Comparison of ENCODE assay signal across 17 cellular contexts in genomic region chr11:117613521-117613920, GRCh38.
DNase-seq lines count a peak whose midpoint lies in the region; ATAC-seq and TF ChIP-seq lines count a peak whose summit lies in the region.
"Had no signal": no experiment of that assay in that cellular context is flagged by ENCODE, and none has a peak within 500 bp of the region (broad histone marks: within the 10 kb centered on the region; RNA-seq: fewer than 3 reads in every experiment).

No MANE protein-coding gene starts in this region.

- H3K36me3 Mint-ChIP-seq in neural progenitor cell (no peaks in the 10 kb centered on the region), immature natural killer cell (no peaks in the 10 kb centered on the region)
- H3K36me3 Mint-ChIP-seq in activated naive CD4-positive, alpha-beta T cell treated with anti-CD3 and anti-CD28 coated beads for 36 hours (ENCODE audit: low read depth), result no peaks in the 10 kb centered on the region

- H3K9me3 ChIP-seq in neural progenitor cell (ENCODE audit: low read depth), result no peaks in the 10 kb centered on the region

- H3K4me3 ChIP-seq in neural progenitor cell, result no peak overlapping the region

- CTCF ChIA-PET in activated naive CD4-positive, alpha-beta T cell treated with anti-CD3 and anti-CD28 coated beads for 36 hours (lab: Charles Lee), result no interaction called here

- H3K4me3 Mint-ChIP-seq in neural progenitor cell, result no peak overlapping the region
- H3K4me3 Mint-ChIP-seq in immature natural killer cell, result no peak overlapping the region
- no peak overlapping the region for H3K4me3 Mint-ChIP-seq in activated naive CD4-positive, alpha-beta T cell treated with anti-CD3 and anti-CD28 coated beads for 36 hours

- no peak overlapping the region for H3K27ac ChIP-seq in neural progenitor cell

- DNase-seq in NCI-H146 (lab: John Stamatoyannopoulos, UW) (peak; percentile 31), NCI-H146 treated with DMSO at 0.1 percent for 48 hours (lab: John Stamatoyannopoulos, UW; ENCODE audit: unreplicated experiment) (no peak), NCI-H446 (lab: John Stamatoyannopoulos, UW) (peak; percentile 44 to 55), left cardiac atrium (no peak), neural progenitor cell (ENCODE audit: low spot score) (peak; percentile 29), immature natural killer cell (no peak)
- DNase-seq in stimulated activated CD4-positive, alpha-beta T cell treated with anti-CD3 and anti-CD28 coated beads, Interleukin-4, amount 100 ng/mL, for 1 hour, result no peak
- no peak for DNase-seq in activated naive CD4-positive, alpha-beta T cell treated with anti-CD3 and anti-CD28 coated beads for 36 hours
- DNase-seq: 8988T, C1 segment of cervical spinal cord, DMS79, GDM1, MV-4-11, NCI-H1417 treated with DMSO at 0.1 percent for 48 hours, NCI-H2081, NCI-H226, PC-3 had no signal

- peaks cover 7% of the 10 kb centered on the region for H3K9me3 Mint-ChIP-seq in neural progenitor cell
- no peaks in the 10 kb centered on the region for H3K9me3 Mint-ChIP-seq in immature natural killer cell
- no peaks in the 10 kb centered on the region for H3K9me3 Mint-ChIP-seq in activated naive CD4-positive, alpha-beta T cell treated with anti-CD3 and anti-CD28 coated beads for 36 hours

- intact Hi-C loops in left cardiac atrium (cut with DNase I), result loop anchor here in 1 of 2 donors (10.0 kb wide), 1 partner anchor 181 kb away; the partner anchor contains the start of gene DSCAML1
- intact Hi-C loops in activated naive CD4-positive, alpha-beta T cell treated with anti-CD3 and anti-CD28 coated beads for 36 hours (cut with micrococcal nuclease), result no loop called here

- peaks cover 3% of the 10 kb centered on the region for H3F3A ChIP-seq in neural progenitor cell (ENCODE audit: low read depth)

- H2AFZ ChIP-seq in neural progenitor cell (replicated peaks), result no peak overlapping the region

- no peaks in the 10 kb centered on the region for H3K79me2 ChIP-seq in neural progenitor cell (ENCODE audit: low read depth)

- ATAC-seq in left cardiac atrium, result peak; percentile 48 to 61
- ATAC-seq: PC-3 had no signal

- H3K36me3 ChIP-seq in neural progenitor cell, result no peaks in the 10 kb centered on the region

- H3K4me2 ChIP-seq in neural progenitor cell, result peak overlapping the region; percentile 27

- H3K27me3 Mint-ChIP-seq in neural progenitor cell (ENCODE audit: insufficient read depth, low read depth), result peaks cover 12% of the 10 kb centered on the region
- peaks cover 3 to 12% (median 3%) of the 10 kb centered on the region in 3 donors for H3K27me3 Mint-ChIP-seq in immature natural killer cell (ENCODE audit: low read depth in 3 of 3)
- H3K27me3 Mint-ChIP-seq in activated naive CD4-positive, alpha-beta T cell treated with anti-CD3 and anti-CD28 coated beads for 36 hours (ENCODE audit: low read depth), result peaks cover 10% of the 10 kb centered on the region

- peaks cover 36% of the 10 kb centered on the region for H3K4me1 Mint-ChIP-seq in neural progenitor cell
- H3K4me1 Mint-ChIP-seq in immature natural killer cell, result no peaks in the 10 kb centered on the region
- H3K4me1 Mint-ChIP-seq in activated naive CD4-positive, alpha-beta T cell treated with anti-CD3 and anti-CD28 coated beads for 36 hours (ENCODE audit: low read depth), result peaks cover 6% of the 10 kb centered on the region

- H3K27me3 ChIP-seq in neural progenitor cell, result peaks cover 21% of the 10 kb centered on the region

- no peak overlapping the region for H3K27ac Mint-ChIP-seq in neural progenitor cell
- H3K27ac Mint-ChIP-seq in immature natural killer cell, result no peak overlapping the region
- no peak overlapping the region for H3K27ac Mint-ChIP-seq in activated naive CD4-positive, alpha-beta T cell treated with anti-CD3 and anti-CD28 coated beads for 36 hours

- H3K4me1 ChIP-seq in neural progenitor cell, result peaks cover 12% of the 10 kb centered on the region

- no peak overlapping the region for H3K9ac ChIP-seq in neural progenitor cell

- no peak for TF ChIP-seq CTCF in neural progenitor cell (IDR thresholded peaks at IDR 0.05)

- no peaks in the 10 kb centered on the region for H4K20me1 ChIP-seq in neural progenitor cell (ENCODE audit: low read depth)

Comparison
In these comparisons a context has a peak if more than half of its experiments do, and no peak if none do; other contexts are left out.
1. DNase-seq: peak in NCI-H146 (single experiment), NCI-H446 (2 of 2) and neural progenitor cell (single experiment); none in NCI-H146 treated with DMSO at 0.1 percent for 48 hours (single experiment), left cardiac atrium (single experiment), stimulated activated CD4-positive, alpha-beta T cell treated with anti-CD3 and anti-CD28 coated beads, Interleukin-4, amount 100 ng/mL, for 1 hour (single experiment), immature natural killer cell (0 of 3) and activated naive CD4-positive, alpha-beta T cell treated with anti-CD3 and anti-CD28 coated beads for 36 hours (single experiment).